In genomic region chr20:63071541-63072181, GRCh38 we compare ENCODE assay signal across 11 cellular contexts.
DNase-seq lines count a peak whose midpoint lies in the region; ATAC-seq, FAIRE-seq and TF ChIP-seq lines count a peak whose summit lies in the region.
"Had no signal": no experiment of that assay in that cellular context is flagged by ENCODE, and none has a peak within 500 bp of the region (broad histone marks: within the 10 kb centered on the region; RNA-seq: fewer than 3 reads in every experiment).

No MANE protein-coding gene starts in this region.

- H3K4me1 ChIP-seq in CD4-positive, alpha-beta memory T cell (ENCODE audit: insufficient read depth, low read length) = no peaks in the 10 kb centered on the region
- H3K4me1 ChIP-seq in IMR-90 (ENCODE audit: control insufficient read depth, insufficient read depth, low read length) = no peaks in the 10 kb centered on the region
- no peaks in the 10 kb centered on the region for H3K4me1 ChIP-seq in adipocyte (ENCODE audit: control insufficient read depth, insufficient read depth, low read length)
- no peaks in the 10 kb centered on the region for H3K4me1 ChIP-seq in naive thymus-derived CD4-positive, alpha-beta T cell (ENCODE audit: control insufficient read depth in 2 of 2, insufficient read depth in 2 of 2, low read length in 2 of 2)
- H3K4me1 ChIP-seq: HAP-1 had no signal

- peak; percentile 91 for ATAC-seq in IMR-90 (ENCODE audit: low read depth)
- peak; percentile 62 for ATAC-seq in naive thymus-derived CD4-positive, alpha-beta T cell
- no peak for ATAC-seq in GM21381 (IDR thresholded peaks at IDR 0.05; ENCODE audit: unreplicated experiment)
- ATAC-seq: activated CD4-positive, CD25-positive, alpha-beta regulatory T cell treated with anti-CD3 and anti-CD28 coated beads, Interleukin-2, amount 50 U/mL, for 24 hours had no signal

- intact Hi-C loops in CD4-positive, alpha-beta memory T cell (cut with micrococcal nuclease) = no loop called here
- intact Hi-C loops in IMR-90 (cut with micrococcal nuclease) = no loop called here
- intact Hi-C loops in naive thymus-derived CD4-positive, alpha-beta T cell (cut with micrococcal nuclease) = no loop called here

- DNase-seq in CD4-positive, alpha-beta memory T cell = no peak
- DNase-seq in IMR-90 (peak; percentile 81), adipocyte (ENCODE audit: low read depth) (peak; percentile 13), urothelium cell line (ENCODE audit: low spot score) (no peak), NK-92 (lab: John Stamatoyannopoulos, UW; ENCODE audit: unreplicated experiment) (no peak), NCI-H1105 treated with DMSO at 0.1 percent for 48 hours (lab: John Stamatoyannopoulos, UW) (no peak)
- peak in 1 of 9 donors; percentile 10 for DNase-seq in naive thymus-derived CD4-positive, alpha-beta T cell

- no peak overlapping the region for H3K4ac ChIP-seq in IMR-90 (ENCODE audit: low read depth, low read length)

- no peak overlapping the region for H3K27ac Mint-ChIP-seq in CD4-positive, alpha-beta memory T cell
- H3K27ac Mint-ChIP-seq in naive thymus-derived CD4-positive, alpha-beta T cell = no peak overlapping the region

- no peak overlapping the region for H2BK20ac ChIP-seq in IMR-90 (ENCODE audit: low read depth, low read length)

- H2AFZ ChIP-seq in IMR-90 (replicated peaks; ENCODE audit: low read length, poor library complexity) = no peak overlapping the region

- no peak overlapping the region for H3K4me2 ChIP-seq in IMR-90 (ENCODE audit: low read depth, low read length)

- peaks cover 40 to 43% of the 10 kb centered on the region in 2 donors for H3K27me3 Mint-ChIP-seq in CD4-positive, alpha-beta memory T cell
- H3K27me3 Mint-ChIP-seq in naive thymus-derived CD4-positive, alpha-beta T cell = peaks cover 18 to 58% (median 43%) of the 10 kb centered on the region in 5 donors

- POLR2A ChIA-PET in CD4-positive, alpha-beta memory T cell (lab: Charles Lee; ENCODE audit: partially characterized antibody) = no interaction called here
- POLR2A ChIA-PET in IMR-90 (lab: Charles Lee; ENCODE audit: unreplicated experiment) = interaction anchor here (0.6 kb wide), 2 partner anchors 250 to 320 kb away, joined by 6 to 9 read pairs; no protein-coding TSS in a partner anchor
- POLR2A ChIA-PET in naive thymus-derived CD4-positive, alpha-beta T cell (lab: Charles Lee) = no interaction called here

- no peak overlapping the region for H3K56ac ChIP-seq in IMR-90 (ENCODE audit: extremely low read depth, insufficient read depth, low read length)

- CTCF ChIA-PET in CD4-positive, alpha-beta memory T cell (lab: Charles Lee; ENCODE audit: partially characterized antibody) = no interaction called here
- CTCF ChIA-PET in IMR-90 (lab: Yijun Ruan, JAX) = no interaction called here
- CTCF ChIA-PET in naive thymus-derived CD4-positive, alpha-beta T cell (lab: Charles Lee) = no interaction called here

- H3K9me3 ChIP-seq in CD4-positive, alpha-beta memory T cell (ENCODE audit: control insufficient read depth in 1 of 2, low read length in 2 of 2) = no peaks in the 10 kb centered on the region
- H3K9me3 ChIP-seq in IMR-90 (ENCODE audit: control insufficient read depth, insufficient read depth, low read length) (no peaks in the 10 kb centered on the region), adipocyte (ENCODE audit: control insufficient read depth, low read length) (peaks cover 12% of the 10 kb centered on the region)
- no peaks in the 10 kb centered on the region for H3K9me3 ChIP-seq in naive thymus-derived CD4-positive, alpha-beta T cell (ENCODE audit: control insufficient read depth in 2 of 3, low read length in 3 of 3)
- H3K9me3 ChIP-seq: HAP-1 had no signal

- H3K9me1 ChIP-seq in IMR-90 (ENCODE audit: insufficient read depth, low read length) = no peaks in the 10 kb centered on the region

- H3K9ac ChIP-seq in IMR-90 (ENCODE audit: low read depth, low read length) (no peak overlapping the region), adipocyte (ENCODE audit: low read length) (no peak overlapping the region)

- no peak overlapping the region for H3K23ac ChIP-seq in IMR-90 (ENCODE audit: low read depth, low read length)

- no peak overlapping the region for H2BK120ac ChIP-seq in IMR-90 (ENCODE audit: low read depth, low read length)

- no TSS peak for BruUV-seq in IMR-90 (replicated peaks; lab: Mats Ljungman, UMichigan)

- no peak overlapping the region for H3K4me3 ChIP-seq in CD4-positive, alpha-beta memory T cell (ENCODE audit: low read length in 2 of 2)
- H3K4me3 ChIP-seq in IMR-90 (ENCODE audit: insufficient read depth, low read depth, low read length) (no peak overlapping the region), adipocyte (ENCODE audit: low read length) (no peak overlapping the region)
- no peak overlapping the region for H3K4me3 ChIP-seq in naive thymus-derived CD4-positive, alpha-beta T cell (ENCODE audit: low read length)
- H3K4me3 ChIP-seq: HAP-1 had no signal

- dilution Hi-C loops in IMR-90 (cut with HindIII; ENCODE audit: low sequenced_read_pairs, unreplicated experiment) = no loop called here

- no peak for TF ChIP-seq POLR2A in IMR-90 (IDR thresholded peaks at IDR 0.05; ENCODE audit: low read depth, low read length)

- peaks cover 2 to 14% (median 3%) of the 10 kb centered on the region in 4 donors for H3K4me1 Mint-ChIP-seq in CD4-positive, alpha-beta memory T cell
- H3K4me1 Mint-ChIP-seq in naive thymus-derived CD4-positive, alpha-beta T cell = peaks cover 0 to 8% (median 4%) of the 10 kb centered on the region in 7 donors

- FAIRE-seq in urothelium cell line (lab: Jason Lieb, UNC) = no peak
- FAIRE-seq: keratinocyte had no signal

- no peak for TF ChIP-seq CTCF in IMR-90 (conservative IDR thresholded peaks at IDR 0.05; ENCODE audit: low read depth, low read length)

- no peak overlapping the region for H4K5ac ChIP-seq in IMR-90 (ENCODE audit: low read depth, low read length)

- no peak overlapping the region for H4K91ac ChIP-seq in IMR-90 (ENCODE audit: insufficient read depth, low read depth, low read length)

- H3K27ac ChIP-seq in CD4-positive, alpha-beta memory T cell (ENCODE audit: low read depth, low read length) = no peak overlapping the region
- H3K27ac ChIP-seq in IMR-90 (ENCODE audit: insufficient read depth, low read length) = no peak overlapping the region
- H3K27ac ChIP-seq in naive thymus-derived CD4-positive, alpha-beta T cell (ENCODE audit: low read depth, low read length) = no peak overlapping the region

- no peak for TF ChIP-seq RAD21 in IMR-90 (IDR thresholded peaks at IDR 0.05; ENCODE audit: low read length)

- in situ Hi-C loops in IMR-90 (cut with MboI; ENCODE audit: low sequenced_read_pairs) = no loop called here

- H3K36me3 ChIP-seq in CD4-positive, alpha-beta memory T cell (ENCODE audit: insufficient read depth, low read length) = no peaks in the 10 kb centered on the region
- H3K36me3 ChIP-seq in IMR-90 (ENCODE audit: control insufficient read depth, insufficient read depth, low read length) (no peaks in the 10 kb centered on the region), adipocyte (ENCODE audit: control insufficient read depth, insufficient read depth, low read length, severe bottlenecking) (no peaks in the 10 kb centered on the region)
- no peaks in the 10 kb centered on the region for H3K36me3 ChIP-seq in naive thymus-derived CD4-positive, alpha-beta T cell (ENCODE audit: control insufficient read depth in 2 of 3, insufficient read depth in 3 of 3, low read length in 3 of 3)
- H3K36me3 ChIP-seq: HAP-1 had no signal

- H3K18ac ChIP-seq in IMR-90 (ENCODE audit: low read depth, low read length) = no peak overlapping the region

- peak overlapping the region in 5 of 8 donors; percentile 39 to 71 (median 45) for H3K4me3 Mint-ChIP-seq in CD4-positive, alpha-beta memory T cell
- peak overlapping the region in 8 of 10 donors; percentile 29 to 71 (median 62) for H3K4me3 Mint-ChIP-seq in naive thymus-derived CD4-positive, alpha-beta T cell

- no peak overlapping the region for H4K8ac ChIP-seq in IMR-90 (ENCODE audit: low read depth in 2 of 2, low read length in 2 of 2)

- WGBS in IMR-90 (ENCODE audit: extremely low coverage in 2 of 2, insufficient read length in 1 of 2), 2 experiments = 5% methylated on average over 8 of the region's 40 CpGs; no CpG with 5 or more reads in 1 of the 2 experiments

- peaks cover 0 to 16% (median 7%) of the 10 kb centered on the region in 8 donors for H3K9me3 Mint-ChIP-seq in CD4-positive, alpha-beta memory T cell
- H3K9me3 Mint-ChIP-seq in naive thymus-derived CD4-positive, alpha-beta T cell = peaks cover 0 to 17% (median 7%) of the 10 kb centered on the region in 11 donors

- H4K20me1 ChIP-seq in IMR-90 (ENCODE audit: insufficient read depth, low read length) = no peaks in the 10 kb centered on the region

- H2BK15ac ChIP-seq in IMR-90 (ENCODE audit: low read depth, low read length) = no peak overlapping the region

- no peak overlapping the region for H2AK5ac ChIP-seq in IMR-90 (ENCODE audit: low read depth, low read length)

- H2BK5ac ChIP-seq in IMR-90 (ENCODE audit: low read depth, low read length, poor library complexity, severe bottlenecking) = no peak overlapping the region

- no peak overlapping the region for H3K14ac ChIP-seq in IMR-90 (replicated peaks; ENCODE audit: low read depth, low read length)

- peaks cover 0 to 2% of the 10 kb centered on the region in 2 donors for H3K36me3 Mint-ChIP-seq in CD4-positive, alpha-beta memory T cell
- peaks cover 0 to 3% (median under 1%) of the 10 kb centered on the region in 5 donors for H3K36me3 Mint-ChIP-seq in naive thymus-derived CD4-positive, alpha-beta T cell

- peaks cover 5% of the 10 kb centered on the region for H3K27me3 ChIP-seq in CD4-positive, alpha-beta memory T cell (ENCODE audit: insufficient read depth, low read length)
- H3K27me3 ChIP-seq in IMR-90 (ENCODE audit: control insufficient read depth, insufficient read depth, low read length) = peaks cover 22% of the 10 kb centered on the region
- H3K27me3 ChIP-seq in adipocyte (replicated peaks; ENCODE audit: control insufficient read depth, insufficient read depth, low read length) = peaks cover 42% of the 10 kb centered on the region
- peaks cover 0 to 9% of the 10 kb centered on the region in 2 donors for H3K27me3 ChIP-seq in naive thymus-derived CD4-positive, alpha-beta T cell (ENCODE audit: control insufficient read depth in 2 of 2, insufficient read depth in 2 of 2, low read length in 2 of 2)

- no peak overlapping the region for H2AK9ac ChIP-seq in IMR-90 (replicated peaks; ENCODE audit: low read depth, low read length, poor library complexity)

- H3K79me1 ChIP-seq in IMR-90 (ENCODE audit: low read depth in 1 of 2, low read length in 2 of 2) = no peaks in the 10 kb centered on the region

TF ChIP-seq in IMR-90, 13 proteins besides CTCF, POLR2A, EP300 and RAD21:
- no peak for TF ChIP-seq RFX5 (IDR thresholded peaks at IDR 0.05; ENCODE audit: low read depth, low read length)
- TF ChIP-seq USF2 (IDR thresholded peaks at IDR 0.05; ENCODE audit: low read depth, low read length) = peak; percentile 32; the same call in 1 of the 2 replicates

Comparison
In these comparisons a context has a peak if more than half of its experiments do, and no peak if none do; other contexts are left out.
1. DNase-seq: peak in IMR-90 (single experiment) and adipocyte (single experiment); none in CD4-positive, alpha-beta memory T cell (0 of 5), urothelium cell line (single experiment), NK-92 (single experiment) and NCI-H1105 treated with DMSO at 0.1 percent for 48 hours (single experiment).